Comparison of ENCODE assay signal across 24 cellular contexts in genomic region chr10:51808187-51808586, GRCh38.
"Had no signal": no experiment of that assay in that cellular context is flagged by ENCODE, and none has a peak within 500 bp of the region (broad histone marks: within the 10 kb centered on the region; RNA-seq: fewer than 3 reads in every experiment).

No MANE protein-coding gene starts in this region.

- H3K27me3 ChIP-seq: esophagus squamous epithelium, gastrocnemius medialis, heart left ventricle, hepatocyte, left lung had no signal

- H3K4me1 ChIP-seq: esophagus squamous epithelium, left lung, lower lobe of right lung had no signal

- H3K27me3 Mint-ChIP-seq: dendritic cell treated with granulocyte-macrophage colony-stimulating factor and Interleukin-4, amounts not matched to agents 40 ng/mL and 50 ng/mL, for 4 days had no signal

- H3K36me3 Mint-ChIP-seq: immature natural killer cell; naive thymus-derived CD4-positive, alpha-beta T cell had no signal

- DNase-seq: effector CD8-positive, alpha-beta T cell; effector memory CD8-positive, alpha-beta T cell; endodermal cell; erythroblast; esophagus squamous epithelium; foreskin fibroblast; foreskin melanocyte; gastrocnemius medialis; heart left ventricle; hypothalamus; immature natural killer cell; islet precursor cell; kidney; kidney glomerular epithelial cell; left ventricle myocardium superior; lower lobe of right lung; mesenchymal stem cell; midbrain; naive thymus-derived CD4-positive, alpha-beta T cell had no signal

- H3K27ac Mint-ChIP-seq: dendritic cell treated with granulocyte-macrophage colony-stimulating factor and Interleukin-4, amounts not matched to agents 40 ng/mL and 50 ng/mL, for 4 days; effector memory CD8-positive, alpha-beta T cell; endodermal cell; immature natural killer cell; naive thymus-derived CD4-positive, alpha-beta T cell had no signal

- H3K9me3 Mint-ChIP-seq: dendritic cell treated with granulocyte-macrophage colony-stimulating factor and Interleukin-4, amounts not matched to agents 40 ng/mL and 50 ng/mL, for 4 days; endodermal cell; naive thymus-derived CD4-positive, alpha-beta T cell had no signal

- H3K9me3 ChIP-seq: esophagus squamous epithelium, gastrocnemius medialis, heart left ventricle, left lung, lower lobe of right lung had no signal

- H3K27ac ChIP-seq: coronary artery, epithelial cell of prostate, esophagus squamous epithelium, gastrocnemius medialis, heart left ventricle, hepatocyte, left lung, lower lobe of right lung had no signal

- H3K4me3 Mint-ChIP-seq: dendritic cell treated with granulocyte-macrophage colony-stimulating factor and Interleukin-4, amounts not matched to agents 40 ng/mL and 50 ng/mL, for 4 days; effector memory CD8-positive, alpha-beta T cell; endodermal cell; immature natural killer cell; naive thymus-derived CD4-positive, alpha-beta T cell had no signal

- H3K4me2 ChIP-seq: hepatocyte had no signal

- H3K4me1 Mint-ChIP-seq: immature natural killer cell; naive thymus-derived CD4-positive, alpha-beta T cell had no signal

- H3K36me3 ChIP-seq: esophagus squamous epithelium, gastrocnemius medialis, heart left ventricle, left lung, lower lobe of right lung had no signal

- H3K79me2 ChIP-seq: hepatocyte had no signal

- H3K4me3 ChIP-seq: coronary artery, esophagus squamous epithelium, gastrocnemius medialis, heart left ventricle, hepatocyte, left lung, lower lobe of right lung had no signal

- H2AFZ ChIP-seq: hepatocyte had no signal
